Comparison of ENCODE assay signal across 9 cellular contexts in the genomic region with DNA sequence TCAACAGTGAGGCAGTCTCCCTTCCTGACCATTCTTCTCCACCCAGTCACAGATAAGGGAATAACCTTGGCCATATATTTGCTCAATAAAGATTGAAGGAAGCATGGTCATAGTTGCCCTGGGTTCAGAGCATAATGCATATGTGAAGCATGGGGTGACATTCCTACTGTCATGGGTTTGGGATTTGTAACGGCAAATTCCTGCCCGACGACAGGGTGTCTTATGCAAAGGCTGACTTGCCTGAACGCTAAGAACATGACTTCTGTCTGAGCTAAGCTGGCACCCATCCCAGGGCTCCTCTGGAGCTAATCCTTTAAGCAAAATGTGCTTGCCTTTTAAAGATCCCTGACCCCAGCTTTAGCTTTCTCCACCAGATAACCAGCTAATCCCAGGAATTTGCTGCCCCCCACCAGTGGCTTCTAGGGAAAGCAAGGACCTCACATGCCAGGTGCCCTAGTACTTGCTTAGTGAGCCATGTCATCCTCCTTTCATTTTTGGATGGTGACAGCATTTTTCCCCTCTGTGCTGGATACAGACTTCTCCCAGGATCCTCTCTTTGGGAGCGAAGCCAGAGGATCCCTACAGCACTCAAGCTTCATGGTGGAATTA. TPM values are rescaled to one million over a fixed set of nuclear protein-coding genes. Genes with fewer than 3 reads are reported as not detected.
DNase-seq lines count a peak whose midpoint lies in the region; ATAC-seq and TF ChIP-seq lines count a peak whose summit lies in the region.
"Had no signal": no experiment of that assay in that cellular context is flagged by ENCODE, and none has a peak within 500 bp of the region (broad histone marks: within the 10 kb centered on the region; RNA-seq: fewer than 3 reads in every experiment).

No MANE protein-coding gene starts in this region.

- H3K4me3 Mint-ChIP-seq in endodermal cell = no peak overlapping the region

- no peaks in the 10 kb centered on the region for H3K9me3 ChIP-seq in endodermal cell (ENCODE audit: control insufficient read depth, low read length)

- peaks cover 90% of the 10 kb centered on the region for H3K36me3 ChIP-seq in endodermal cell (ENCODE audit: control insufficient read depth, insufficient read depth, low read length)

- H3K27ac ChIP-seq in endodermal cell (ENCODE audit: low read depth, low read length) = no peak overlapping the region
- H3K27ac ChIP-seq: SK-N-MC had no signal

- H3K4me3 ChIP-seq in AG10803 (ENCODE audit: low read length) (no peak overlapping the region), endodermal cell (ENCODE audit: low read length) (peak overlapping the region; percentile 32)
- H3K4me3 ChIP-seq: SK-N-MC had no signal

- WGBS in endodermal cell (ENCODE audit: insufficient coverage in 1 of 2, insufficient read length in 1 of 2), 2 experiments = 82% methylated on average over 5 of the region's 5 CpGs

- peak; percentile 89 for DNase-seq in AG10803 (ENCODE audit: low read depth)
- DNase-seq in NCI-H82 (lab: John Stamatoyannopoulos, UW) = peak; percentile 98
- DNase-seq in endodermal cell = no peak
- peak; percentile 78 for DNase-seq in myocyte (ENCODE audit: low read depth)
- DNase-seq in SKM-1 treated with dmso at 0.1 percent for 144 hours (lab: John Stamatoyannopoulos, UW; ENCODE audit: unreplicated experiment) = no peak
- no peak for DNase-seq in left lobe of liver (ENCODE audit: low spot score)

- no peak overlapping the region for H3K9ac ChIP-seq in endodermal cell (ENCODE audit: extremely low read depth, low read length, poor library complexity, severe bottlenecking)

- H3K9me3 Mint-ChIP-seq in endodermal cell = no peaks in the 10 kb centered on the region

- peaks cover 26% of the 10 kb centered on the region for H3K4me1 ChIP-seq in endodermal cell (ENCODE audit: control insufficient read depth, insufficient read depth, low read length)

- peaks cover 47% of the 10 kb centered on the region for H3K4me1 Mint-ChIP-seq in endodermal cell

- ATAC-seq in GM18870 (IDR thresholded peaks at IDR 0.05; ENCODE audit: unreplicated experiment) = no peak
- no peak for ATAC-seq in HG02970 (IDR thresholded peaks at IDR 0.05; ENCODE audit: low FRiP score, unreplicated experiment)
- ATAC-seq in left lobe of liver = no peak

- peaks cover 66% of the 10 kb centered on the region for H3K36me3 Mint-ChIP-seq in endodermal cell (ENCODE audit: low read depth)

- no peak for TF ChIP-seq CTCF in AG10803 (conservative IDR thresholded peaks at IDR 0.05; ENCODE audit: low read length)
- TF ChIP-seq CTCF in endodermal cell (conservative IDR thresholded peaks at IDR 0.05) = no peak

- H3K27me3 Mint-ChIP-seq in endodermal cell (ENCODE audit: insufficient read depth) = no peaks in the 10 kb centered on the region

- H3K27ac Mint-ChIP-seq in endodermal cell = peak overlapping the region; percentile 63

- no peaks in the 10 kb centered on the region for H3K27me3 ChIP-seq in endodermal cell (ENCODE audit: control insufficient read depth, insufficient read depth, low read length, poor library complexity, severe bottlenecking)

RNA-seq across cellular contexts. Expression of a gene that starts 11.7 kb away (rescaled TPM):
- 10 to 100 TPM; 22.5 to 26.0 TPM for total RNA-seq in endodermal cell
- 20.1 TPM for polyA plus RNA-seq in endodermal cell (2013, experiment 1 of 2)
- 19.2 TPM for polyA plus RNA-seq in endodermal cell (2013, experiment 2 of 2)
- 19.3 and 21.3 TPM in 2 replicates for total RNA-seq in myocyte
- polyA plus RNA-seq in myocyte (2012) = 12.5 TPM
- total RNA-seq in left lobe of liver = 5.8 TPM

RNA-seq across cellular contexts. Expression of a gene that starts 11.8 kb away (rescaled TPM):
- total RNA-seq in endodermal cell (10 to 100 TPM; 63.9 to 68.5 TPM), myocyte (48.9 and 59.6 TPM in 2 replicates), left lobe of liver (27.7 TPM)
- polyA plus RNA-seq in endodermal cell (2013, experiment 1 of 2) = 41.9 TPM
- 41.1 TPM for polyA plus RNA-seq in endodermal cell (2013, experiment 2 of 2)
- 44.8 TPM for polyA plus RNA-seq in myocyte (2012)

RNA-seq across cellular contexts. Expression of a gene that starts 34.7 kb away (rescaled TPM):
- total RNA-seq in endodermal cell = 10 to 100 TPM; 43.6 to 47.2 TPM
- 20.2 TPM for polyA plus RNA-seq in endodermal cell (2013, experiment 1 of 2)
- polyA plus RNA-seq in endodermal cell (2013, experiment 2 of 2) = 20.7 TPM
- 28.0 and 36.4 TPM in 2 replicates for total RNA-seq in myocyte
- polyA plus RNA-seq in myocyte (2012) = 24.6 TPM
- 1.6 TPM for total RNA-seq in left lobe of liver

RNA-seq across cellular contexts. Expression of a gene that starts 53.8 kb away (rescaled TPM):
- total RNA-seq in endodermal cell (1 to 10 TPM; 8.7 to 10.0 TPM), myocyte (127 and 180 TPM in 2 replicates), left lobe of liver (12.5 TPM)
- 10.8 TPM for polyA plus RNA-seq in endodermal cell (2013, experiment 1 of 2)
- 10.7 TPM for polyA plus RNA-seq in endodermal cell (2013, experiment 2 of 2)
- polyA plus RNA-seq in myocyte (2012) = 72.6 TPM

Comparison
In these comparisons a context has a peak if more than half of its experiments do, and no peak if none do; other contexts are left out.
1. DNase-seq: peak in AG10803 (single experiment), NCI-H82 (single experiment) and myocyte (single experiment); none in endodermal cell (single experiment), SKM-1 treated with dmso at 0.1 percent for 144 hours (single experiment) and left lobe of liver (single experiment).
2. RNA of a gene that starts 34.7 kb away (total RNA-seq): 43.6 to 47.2 TPM in endodermal cell and 28.0 to 36.4 TPM in myocyte; 1.6 TPM in left lobe of liver (single experiment); every median in the first group is over 10 times any median in the second.